In the genomic region with DNA sequence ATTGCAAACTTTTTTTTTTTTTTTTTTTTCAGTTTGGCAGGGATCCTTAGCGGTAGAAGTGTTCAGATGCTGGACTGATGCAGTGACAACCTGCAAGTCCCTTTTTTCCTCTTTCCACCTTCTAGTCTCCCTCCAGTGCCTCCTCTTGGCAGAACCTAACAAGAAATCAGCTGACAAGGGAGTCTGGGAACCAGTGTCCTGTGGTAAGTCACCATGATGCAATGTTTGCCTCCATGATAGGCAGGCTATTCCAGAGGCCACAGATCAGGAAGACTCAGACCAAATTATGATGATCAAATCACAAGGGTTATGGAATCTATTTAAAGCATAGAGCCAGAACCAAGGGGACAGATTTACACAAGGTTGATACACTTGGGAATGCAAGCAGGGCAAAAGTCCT, we compare ENCODE assay signal across 25 cellular contexts. TPM values are rescaled to one million over a fixed set of nuclear protein-coding genes. Genes with fewer than 3 reads are reported as not detected.
"Had no signal": no experiment of that assay in that cellular context is flagged by ENCODE, and none has a peak within 500 bp of the region (broad histone marks: within the 10 kb centered on the region; RNA-seq: fewer than 3 reads in every experiment).

No MANE protein-coding gene starts in this region.

- H3K36me3 Mint-ChIP-seq: natural killer cell had no signal

- FAIRE-seq: colon, frontal cortex, keratinocyte, pancreas, small intestine had no signal

- H3K4me3 Mint-ChIP-seq: dendritic cell treated with granulocyte-macrophage colony-stimulating factor and Interleukin-4, amounts not matched to agents 40 ng/mL and 50 ng/mL, for 4 days; effector memory CD8-positive, alpha-beta T cell; immature natural killer cell; natural killer cell; neural crest cell had no signal

- H3K9me3 ChIP-seq: pancreas, stomach, thoracic aorta, transverse colon had no signal

- H3K27ac ChIP-seq: pancreas, transverse colon had no signal

- ATAC-seq: effector memory CD8-positive, alpha-beta T cell; left cardiac atrium; natural killer cell; sciatic nerve had no signal

- DNase-seq: cerebellar nuclear complex; effector memory CD8-positive, alpha-beta T cell; glutamatergic neuron; immature natural killer cell; left cardiac atrium; mammary epithelial cell; natural killer cell; nucleus accumbens; pancreas; retina; small intestine; stimulated activated CD4-positive, alpha-beta T cell treated with anti-CD3 and anti-CD28 coated beads, Interleukin-12 subunit alpha, Interleukin-12 subunit beta, amount 100 ng/mL, for 4 hours; stimulated activated naive CD4-positive, alpha-beta T cell; stomach; substantia nigra; transverse colon had no signal

- H3K4me3 ChIP-seq: pancreas, stomach, thoracic aorta, transverse colon had no signal

- H3K4me1 ChIP-seq: pancreas had no signal

- H3K36me3 ChIP-seq: pancreas, stomach, thoracic aorta, transverse colon had no signal

- H3K27ac Mint-ChIP-seq: dendritic cell treated with granulocyte-macrophage colony-stimulating factor and Interleukin-4, amounts not matched to agents 40 ng/mL and 50 ng/mL, for 4 days; effector memory CD8-positive, alpha-beta T cell; immature natural killer cell; natural killer cell; progenitor cell of endocrine pancreas had no signal

- H3K9me3 Mint-ChIP-seq: dendritic cell treated with granulocyte-macrophage colony-stimulating factor and Interleukin-4, amounts not matched to agents 40 ng/mL and 50 ng/mL, for 4 days; effector memory CD8-positive, alpha-beta T cell; immature natural killer cell; natural killer cell; neural crest cell had no signal

RNA-seq across cellular contexts. Expression of a gene that starts 3.0 kb away (rescaled TPM):
- total RNA-seq: epithelial cell of proximal tubule, mammary epithelial cell had no signal
- polyA plus RNA-seq: immature natural killer cell had no signal
